ENCODE assay signal across 1 cellular context in genomic region chr22:27110985-27111451, GRCh38.
TF ChIP-seq lines count a peak whose summit lies in the region.

No MANE protein-coding gene starts in this region.

TF ChIP-seq in A549, 52 proteins besides CTCF, POLR2A, EP300 and RAD21 (continued from another document):
- TF ChIP-seq, protein P1, sequence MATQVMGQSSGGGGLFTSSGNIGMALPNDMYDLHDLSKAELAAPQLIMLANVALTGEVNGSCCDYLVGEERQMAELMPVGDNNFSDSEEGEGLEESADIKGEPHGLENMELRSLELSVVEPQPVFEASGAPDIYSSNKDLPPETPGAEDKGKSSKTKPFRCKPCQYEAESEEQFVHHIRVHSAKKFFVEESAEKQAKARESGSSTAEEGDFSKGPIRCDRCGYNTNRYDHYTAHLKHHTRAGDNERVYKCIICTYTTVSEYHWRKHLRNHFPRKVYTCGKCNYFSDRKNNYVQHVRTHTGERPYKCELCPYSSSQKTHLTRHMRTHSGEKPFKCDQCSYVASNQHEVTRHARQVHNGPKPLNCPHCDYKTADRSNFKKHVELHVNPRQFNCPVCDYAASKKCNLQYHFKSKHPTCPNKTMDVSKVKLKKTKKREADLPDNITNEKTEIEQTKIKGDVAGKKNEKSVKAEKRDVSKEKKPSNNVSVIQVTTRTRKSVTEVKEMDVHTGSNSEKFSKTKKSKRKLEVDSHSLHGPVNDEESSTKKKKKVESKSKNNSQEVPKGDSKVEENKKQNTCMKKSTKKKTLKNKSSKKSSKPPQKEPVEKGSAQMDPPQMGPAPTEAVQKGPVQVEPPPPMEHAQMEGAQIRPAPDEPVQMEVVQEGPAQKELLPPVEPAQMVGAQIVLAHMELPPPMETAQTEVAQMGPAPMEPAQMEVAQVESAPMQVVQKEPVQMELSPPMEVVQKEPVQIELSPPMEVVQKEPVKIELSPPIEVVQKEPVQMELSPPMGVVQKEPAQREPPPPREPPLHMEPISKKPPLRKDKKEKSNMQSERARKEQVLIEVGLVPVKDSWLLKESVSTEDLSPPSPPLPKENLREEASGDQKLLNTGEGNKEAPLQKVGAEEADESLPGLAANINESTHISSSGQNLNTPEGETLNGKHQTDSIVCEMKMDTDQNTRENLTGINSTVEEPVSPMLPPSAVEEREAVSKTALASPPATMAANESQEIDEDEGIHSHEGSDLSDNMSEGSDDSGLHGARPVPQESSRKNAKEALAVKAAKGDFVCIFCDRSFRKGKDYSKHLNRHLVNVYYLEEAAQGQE (IDR thresholded peaks at IDR 0.05), result no peak
- TF ChIP-seq FOSL2 (IDR thresholded peaks at IDR 0.05), result 0 out of 2 replicates have a peak, but pooled peaks have one; percentile 55
- TF ChIP-seq FOSL2 (CRISPR knock-in tag; IDR thresholded peaks at IDR 0.05), result peak; percentile 52; the same call in 1 of the 2 replicates
- TF ChIP-seq, protein P2, sequence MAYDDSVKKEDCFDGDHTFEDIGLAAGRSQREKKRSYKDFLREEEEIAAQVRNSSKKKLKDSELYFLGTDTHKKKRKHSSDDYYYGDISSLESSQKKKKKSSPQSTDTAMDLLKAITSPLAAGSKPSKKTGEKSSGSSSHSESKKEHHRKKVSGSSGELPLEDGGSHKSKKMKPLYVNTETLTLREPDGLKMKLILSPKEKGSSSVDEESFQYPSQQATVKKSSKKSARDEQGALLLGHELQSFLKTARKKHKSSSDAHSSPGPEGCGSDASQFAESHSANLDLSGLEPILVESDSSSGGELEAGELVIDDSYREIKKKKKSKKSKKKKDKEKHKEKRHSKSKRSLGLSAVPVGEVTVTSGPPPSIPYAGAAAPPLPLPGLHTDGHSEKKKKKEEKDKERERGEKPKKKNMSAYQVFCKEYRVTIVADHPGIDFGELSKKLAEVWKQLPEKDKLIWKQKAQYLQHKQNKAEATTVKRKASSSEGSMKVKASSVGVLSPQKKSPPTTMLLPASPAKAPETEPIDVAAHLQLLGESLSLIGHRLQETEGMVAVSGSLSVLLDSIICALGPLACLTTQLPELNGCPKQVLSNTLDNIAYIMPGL (CRISPR knock-in tag; IDR thresholded peaks at IDR 0.05; ENCODE audit: borderline replicate concordance), result no peak
- no peak for TF ChIP-seq TP53 (CRISPR knock-in tag; IDR thresholded peaks at IDR 0.05)
- TF ChIP-seq JUN (IDR thresholded peaks at IDR 0.05), result peak in 1 of 2 experiments; percentile 55; a peak in 2 of 5 replicates
- no peak for TF ChIP-seq NPAS2 (CRISPR knock-in tag; IDR thresholded peaks at IDR 0.05; ENCODE audit: borderline replicate concordance)
- TF ChIP-seq EHMT2 (IDR thresholded peaks at IDR 0.05; ENCODE audit: low read depth), result no peak
- no peak for TF ChIP-seq MAZ (IDR thresholded peaks at IDR 0.05; ENCODE audit: borderline replicate concordance, low read depth, low read length)
- TF ChIP-seq, protein P3, sequence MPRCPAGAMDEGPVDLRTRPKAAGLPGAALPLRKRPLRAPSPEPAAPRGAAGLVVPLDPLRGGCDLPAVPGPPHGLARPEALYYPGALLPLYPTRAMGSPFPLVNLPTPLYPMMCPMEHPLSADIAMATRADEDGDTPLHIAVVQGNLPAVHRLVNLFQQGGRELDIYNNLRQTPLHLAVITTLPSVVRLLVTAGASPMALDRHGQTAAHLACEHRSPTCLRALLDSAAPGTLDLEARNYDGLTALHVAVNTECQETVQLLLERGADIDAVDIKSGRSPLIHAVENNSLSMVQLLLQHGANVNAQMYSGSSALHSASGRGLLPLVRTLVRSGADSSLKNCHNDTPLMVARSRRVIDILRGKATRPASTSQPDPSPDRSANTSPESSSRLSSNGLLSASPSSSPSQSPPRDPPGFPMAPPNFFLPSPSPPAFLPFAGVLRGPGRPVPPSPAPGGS (IDR thresholded peaks at IDR 0.05), result 0 out of 3 replicates have a peak, but pooled peaks have one; percentile 29
- TF ChIP-seq HOXA7 (CRISPR knock-in tag; IDR thresholded peaks at IDR 0.05), result no peak
- TF ChIP-seq NR3C1 (IDR thresholded peaks at IDR 0.05), result no peak
- TF ChIP-seq, protein P4, sequence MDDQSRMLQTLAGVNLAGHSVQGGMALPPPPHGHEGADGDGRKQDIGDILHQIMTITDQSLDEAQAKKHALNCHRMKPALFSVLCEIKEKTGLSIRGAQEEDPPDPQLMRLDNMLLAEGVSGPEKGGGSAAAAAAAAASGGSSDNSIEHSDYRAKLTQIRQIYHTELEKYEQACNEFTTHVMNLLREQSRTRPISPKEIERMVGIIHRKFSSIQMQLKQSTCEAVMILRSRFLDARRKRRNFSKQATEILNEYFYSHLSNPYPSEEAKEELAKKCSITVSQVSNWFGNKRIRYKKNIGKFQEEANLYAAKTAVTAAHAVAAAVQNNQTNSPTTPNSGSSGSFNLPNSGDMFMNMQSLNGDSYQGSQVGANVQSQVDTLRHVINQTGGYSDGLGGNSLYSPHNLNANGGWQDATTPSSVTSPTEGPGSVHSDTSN (IDR thresholded peaks at IDR 0.05), result peak; percentile 76
- TF ChIP-seq HOXB5 (CRISPR knock-in tag; IDR thresholded peaks at IDR 0.05), result no peak
- TF ChIP-seq TFCP2L1 (CRISPR knock-in tag; IDR thresholded peaks at IDR 0.05), result no peak
- TF ChIP-seq RCOR1 (IDR thresholded peaks at IDR 0.05; ENCODE audit: low read depth, low read length), result no peak
- TF ChIP-seq CHD2 (IDR thresholded peaks at IDR 0.05; ENCODE audit: low read length, partially characterized antibody), result no peak
TF ChIP-seq in A549: peak in this region for 9.
